Comparison of ENCODE assay signal across 14 cellular contexts in genomic region chr6:91447086-91447485, GRCh38.
"Had no signal": no experiment of that assay in that cellular context is flagged by ENCODE, and none has a peak within 500 bp of the region (broad histone marks: within the 10 kb centered on the region; RNA-seq: fewer than 3 reads in every experiment).

No MANE protein-coding gene starts in this region.

- DNase-seq: activated CD4-positive, alpha-beta memory T cell treated with anti-CD3 and anti-CD28 coated beads for 36 hours; activated CD4-positive, alpha-beta T cell treated with anti-CD3 and anti-CD28 coated beads for 36 hours; activated CD8-positive, alpha-beta memory T cell treated with anti-CD3 and anti-CD28 coated beads, Interleukin-2, amount 10 ng/mL, durations not matched to agents 7 days and 5 days; activated effector memory CD4-positive, alpha-beta T cell treated with Interleukin-2 at 50 U/mL for 16 hours; activated T-cell treated with anti-CD3 and anti-CD28 coated beads, Interleukin-2, amount 50 U/mL, for 4 hours; adrenal gland; foreskin melanocyte; kidney glomerular epithelial cell; left ventricle myocardium superior; nucleus accumbens; stimulated activated CD4-positive, alpha-beta T cell treated with anti-CD3 and anti-CD28 coated beads, Interleukin-4, amount 100 ng/mL, for 1 hour; stimulated activated naive B cell treated with anti-CD40 and anti-IgM and Interleukin-4, amounts not matched to agents 10 μg/mL and 1 μg/mL and 100 μg/mL, for 72 hours; tibial artery had no signal

- ATAC-seq: activated CD4-positive, alpha-beta T cell treated with anti-CD3 and anti-CD28 coated beads for 36 hours; activated CD8-positive, alpha-beta memory T cell treated with anti-CD3 and anti-CD28 coated beads, Interleukin-2, amount 10 ng/mL, durations not matched to agents 7 days and 5 days; activated T-cell treated with anti-CD3 and anti-CD28 coated beads, Interleukin-2, amount 50 U/mL, for 4 hours; left ventricle myocardium superior; natural killer cell treated with Interleukin-12 subunit alpha and Interleukin-12 subunit beta and Interleukin-15 and Interleukin-18, amount 100 ng/mL, for 72 hours; stimulated activated naive B cell treated with anti-CD40 and anti-IgM and Interleukin-4, amounts not matched to agents 10 μg/mL and 1 μg/mL and 100 μg/mL, for 72 hours had no signal
